In the genomic region with DNA sequence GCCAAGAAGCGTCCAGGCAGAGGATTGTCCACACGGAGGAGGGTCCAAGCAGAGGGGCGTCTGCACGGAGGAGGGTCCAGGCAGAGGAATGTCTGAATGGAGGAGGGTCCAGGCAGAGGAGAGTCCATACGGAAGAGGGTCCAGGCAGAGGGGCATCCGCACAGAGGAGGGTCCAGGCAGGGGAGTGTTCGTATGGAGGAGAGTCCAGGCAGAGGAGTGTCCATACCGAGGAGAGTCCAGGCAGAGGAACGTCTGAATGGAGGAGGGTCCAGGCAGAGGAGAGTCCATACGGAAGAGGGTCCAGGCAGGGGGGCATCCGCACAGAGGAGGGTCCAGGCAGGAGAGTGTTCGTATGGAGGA, we compare ENCODE assay signal across 9 cellular contexts. TPM values are rescaled to one million over a fixed set of nuclear protein-coding genes. Genes with fewer than 3 reads are reported as not detected.
"Had no signal": no experiment of that assay in that cellular context is flagged by ENCODE, and none has a peak within 500 bp of the region (broad histone marks: within the 10 kb centered on the region; RNA-seq: fewer than 3 reads in every experiment).

No MANE protein-coding gene starts in this region.

RNA-seq across cellular contexts. Expression of gene F7, which starts 25.9 kb away (rescaled TPM):
- total RNA-seq: activated B cell treated with CpG ODN at 0.5 μM for 24 hours; body of pancreas; dermis microvascular lymphatic vessel endothelial cell; esophagus mucosa; T-helper 2 cell treated with Interferon-gamma antibody and Interleukin-4, amounts not matched to agents 100 ng/mL and 5 ng/mL, for 36 hours had no signal
- polyA plus RNA-seq: cardiac muscle cell had no signal

RNA-seq across cellular contexts. Expression of gene F10, which starts 42.9 kb away (rescaled TPM):
- total RNA-seq: activated B cell treated with CpG ODN at 0.5 μM for 24 hours; activated CD8-positive, alpha-beta T cell treated with anti-CD3 and anti-CD28 coated beads for 36 hours; activated T-cell treated with anti-CD3 and anti-CD28 coated beads, Interleukin-2, amount 50 U/mL, for 4 hours; dermis microvascular lymphatic vessel endothelial cell; T-cell; T-helper 2 cell treated with Interferon-gamma antibody and Interleukin-4, amounts not matched to agents 100 ng/mL and 5 ng/mL, for 36 hours had no signal
